Comparison of ENCODE assay signal across 12 cellular contexts in the genomic region with DNA sequence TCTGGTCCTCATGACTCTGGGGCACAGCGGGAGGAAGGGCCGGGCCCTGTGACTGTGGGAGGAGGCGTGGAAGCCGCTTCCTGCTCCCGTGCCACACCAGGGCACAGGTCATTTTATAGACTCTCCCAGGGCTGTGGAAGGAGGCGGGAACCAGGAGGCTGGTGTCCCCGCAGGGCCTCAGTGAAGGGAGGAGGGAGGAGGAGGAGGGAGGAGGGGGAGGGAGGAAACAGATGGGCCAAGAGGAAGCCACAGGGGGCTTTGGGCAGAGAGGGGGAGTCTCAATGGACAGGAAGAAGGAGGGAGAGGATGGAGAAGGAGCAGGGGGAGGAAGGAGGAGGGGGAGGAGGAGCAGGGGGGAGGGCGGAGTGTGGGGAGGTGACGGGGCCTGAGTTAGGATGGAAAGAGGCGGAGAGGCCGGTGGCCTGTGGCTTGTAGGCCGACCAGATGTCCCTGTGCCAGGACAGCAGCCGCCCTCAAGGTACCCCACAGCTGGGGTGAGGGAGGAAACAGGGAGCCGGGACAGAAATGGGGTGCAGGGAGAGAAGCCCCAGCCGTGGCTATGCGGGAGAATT. TPM values are rescaled to one million over a fixed set of nuclear protein-coding genes. Genes with fewer than 3 reads are reported as not detected.
DNase-seq lines count a peak whose midpoint lies in the region; TF ChIP-seq lines count a peak whose summit lies in the region.
"Had no signal": no experiment of that assay in that cellular context is flagged by ENCODE, and none has a peak within 500 bp of the region (broad histone marks: within the 10 kb centered on the region; RNA-seq: fewer than 3 reads in every experiment).

No MANE protein-coding gene starts in this region.

- H3K27ac Mint-ChIP-seq in activated CD4-positive, alpha-beta T cell treated with anti-CD3 and anti-CD28 coated beads, Interleukin-2, amount 10 ng/mL, durations not matched to agents 7 days and 5 days, result no peak overlapping the region
- H3K27ac Mint-ChIP-seq: HFFc6 had no signal

- TF ChIP-seq CTCF in colonic mucosa (IDR thresholded peaks at IDR 0.05) (no peak), liver (IDR thresholded peaks at IDR 0.05; ENCODE audit: low read depth, low read length, missing input control) (no peak), suprapubic skin (IDR thresholded peaks at IDR 0.05) (no peak)

- peaks cover 20% of the 10 kb centered on the region for H3K4me1 Mint-ChIP-seq in activated CD4-positive, alpha-beta T cell treated with anti-CD3 and anti-CD28 coated beads, Interleukin-2, amount 10 ng/mL, durations not matched to agents 7 days and 5 days

- 32% methylated on average over 16 of the region's 16 CpGs for WGBS in liver
- 65% methylated on average over 11 of the region's 16 CpGs for WGBS in suprapubic skin

- H3K4me1 ChIP-seq in colonic mucosa (peaks cover 9% of the 10 kb centered on the region), liver (ENCODE audit: control insufficient read depth in 4 of 4, insufficient read depth in 4 of 4, low read length in 3 of 4) (peaks cover 4 to 15% (median 10%) of the 10 kb centered on the region in 4 donors), suprapubic skin (peaks cover 19% of the 10 kb centered on the region)

- intact Hi-C loops in colonic mucosa (cut with DNase I), result no loop called here

- H3K4me3 ChIP-seq in colonic mucosa, result peak overlapping the region; percentile 61
- peak overlapping the region in 1 of 3 donors; percentile 73 for H3K4me3 ChIP-seq in liver (ENCODE audit: low read depth in 1 of 3, low read length in 3 of 3)
- H3K4me3 ChIP-seq in suprapubic skin, result peak overlapping the region; percentile 65
- H3K4me3 ChIP-seq: SJSA1 had no signal

- CTCF ChIA-PET in activated CD4-positive, alpha-beta T cell treated with anti-CD3 and anti-CD28 coated beads, Interleukin-2, amount 10 ng/mL, durations not matched to agents 7 days and 5 days (lab: Charles Lee), result no interaction called here

- peaks cover 8% of the 10 kb centered on the region for H3K36me3 Mint-ChIP-seq in activated CD4-positive, alpha-beta T cell treated with anti-CD3 and anti-CD28 coated beads, Interleukin-2, amount 10 ng/mL, durations not matched to agents 7 days and 5 days (ENCODE audit: low read depth)

- no peak for TF ChIP-seq POLR2A in suprapubic skin (IDR thresholded peaks at IDR 0.05)

- peak overlapping the region; percentile 58 for H3K4me3 Mint-ChIP-seq in activated CD4-positive, alpha-beta T cell treated with anti-CD3 and anti-CD28 coated beads, Interleukin-2, amount 10 ng/mL, durations not matched to agents 7 days and 5 days
- H3K4me3 Mint-ChIP-seq: HFFc6 had no signal

- POLR2A ChIA-PET in activated CD4-positive, alpha-beta T cell treated with anti-CD3 and anti-CD28 coated beads, Interleukin-2, amount 10 ng/mL, durations not matched to agents 7 days and 5 days (lab: Charles Lee), result no interaction called here

- H3K27ac ChIP-seq in colonic mucosa (peak overlapping the region; percentile 16), liver (ENCODE audit: low read depth in 1 of 2, low read length in 2 of 2) (peak overlapping the region; percentile 90 to 91), suprapubic skin (peak overlapping the region; percentile 64), caudate nucleus (ENCODE audit: low read depth, low read length) (no peak overlapping the region)
- H3K27ac ChIP-seq: SJSA1 had no signal

- peak; percentile 5 for DNase-seq in activated CD4-positive, alpha-beta T cell treated with anti-CD3 and anti-CD28 coated beads, Interleukin-2, amount 10 ng/mL, durations not matched to agents 7 days and 5 days
- no peak for DNase-seq in activated CD4-positive, alpha-beta T cell treated with anti-CD3 and anti-CD28 coated beads, Interleukin-2, amount 50 U/mL, for 1 hour
- DNase-seq in colonic mucosa, result peak; percentile 57
- DNase-seq in suprapubic skin (ENCODE audit: low spot score in 2 of 2), result peak in 1 of 2 donors; percentile 77
- no peak for DNase-seq in NCI-H748 (lab: John Stamatoyannopoulos, UW; ENCODE audit: unreplicated experiment)
- DNase-seq in medulla oblongata (ENCODE audit: extremely low spot score), result no peak
- DNase-seq in caudate nucleus (lab: John Stamatoyannopoulos, UW), result no peak
- DNase-seq: ACHN; HFFc6; stimulated activated CD4-positive, alpha-beta T cell treated with anti-CD3 and anti-CD28 coated beads, Interleukin-4, amount 100 ng/mL, for 4 hours had no signal

- H3K36me3 ChIP-seq in colonic mucosa (no peaks in the 10 kb centered on the region), liver (ENCODE audit: control insufficient read depth in 4 of 4, insufficient read depth in 3 of 4, low read depth in 1 of 4, low read length in 3 of 4) (no peaks in the 10 kb centered on the region), suprapubic skin (no peaks in the 10 kb centered on the region)
- H3K36me3 ChIP-seq: SJSA1 had no signal

- H3K9me3 ChIP-seq in colonic mucosa (no peaks in the 10 kb centered on the region), liver (ENCODE audit: control insufficient read depth in 4 of 4, low read length in 3 of 4) (no peaks in the 10 kb centered on the region), suprapubic skin (no peaks in the 10 kb centered on the region)
- H3K9me3 ChIP-seq: SJSA1 had no signal

- H3K9ac ChIP-seq in colonic mucosa (ENCODE audit: low read depth in 2 of 2, low read length in 2 of 2) (peak overlapping the region; percentile 53 to 63), liver (ENCODE audit: low read depth in 1 of 2, low read length in 2 of 2) (no peak overlapping the region)

- no peaks in the 10 kb centered on the region for H3K9me3 Mint-ChIP-seq in activated CD4-positive, alpha-beta T cell treated with anti-CD3 and anti-CD28 coated beads, Interleukin-2, amount 10 ng/mL, durations not matched to agents 7 days and 5 days
- H3K9me3 Mint-ChIP-seq: HFFc6 had no signal

- no peak for TF ChIP-seq RAD21 in liver (IDR thresholded peaks at IDR 0.05)

- H3K27me3 ChIP-seq in colonic mucosa, result no peaks in the 10 kb centered on the region
- no peaks in the 10 kb centered on the region for H3K27me3 ChIP-seq in liver (ENCODE audit: control insufficient read depth in 4 of 4, insufficient read depth in 4 of 4, low read length in 3 of 4)
- H3K27me3 ChIP-seq in suprapubic skin, result no peaks in the 10 kb centered on the region
- H3K27me3 ChIP-seq: SJSA1 had no signal

- peaks cover 7% of the 10 kb centered on the region for H3K27me3 Mint-ChIP-seq in activated CD4-positive, alpha-beta T cell treated with anti-CD3 and anti-CD28 coated beads, Interleukin-2, amount 10 ng/mL, durations not matched to agents 7 days and 5 days

- no peak for TF ChIP-seq EP300 in suprapubic skin (IDR thresholded peaks at IDR 0.05)

TF ChIP-seq in liver, 16 proteins besides CTCF, POLR2A, EP300 and RAD21 (continues in another document):
- no peak for TF ChIP-seq YY1 (IDR thresholded peaks at IDR 0.05)
- no peak for TF ChIP-seq MAX (IDR thresholded peaks at IDR 0.05)
- TF ChIP-seq RXRA (IDR thresholded peaks at IDR 0.05), result peak; percentile 55 to 69
- TF ChIP-seq, protein P1, sequence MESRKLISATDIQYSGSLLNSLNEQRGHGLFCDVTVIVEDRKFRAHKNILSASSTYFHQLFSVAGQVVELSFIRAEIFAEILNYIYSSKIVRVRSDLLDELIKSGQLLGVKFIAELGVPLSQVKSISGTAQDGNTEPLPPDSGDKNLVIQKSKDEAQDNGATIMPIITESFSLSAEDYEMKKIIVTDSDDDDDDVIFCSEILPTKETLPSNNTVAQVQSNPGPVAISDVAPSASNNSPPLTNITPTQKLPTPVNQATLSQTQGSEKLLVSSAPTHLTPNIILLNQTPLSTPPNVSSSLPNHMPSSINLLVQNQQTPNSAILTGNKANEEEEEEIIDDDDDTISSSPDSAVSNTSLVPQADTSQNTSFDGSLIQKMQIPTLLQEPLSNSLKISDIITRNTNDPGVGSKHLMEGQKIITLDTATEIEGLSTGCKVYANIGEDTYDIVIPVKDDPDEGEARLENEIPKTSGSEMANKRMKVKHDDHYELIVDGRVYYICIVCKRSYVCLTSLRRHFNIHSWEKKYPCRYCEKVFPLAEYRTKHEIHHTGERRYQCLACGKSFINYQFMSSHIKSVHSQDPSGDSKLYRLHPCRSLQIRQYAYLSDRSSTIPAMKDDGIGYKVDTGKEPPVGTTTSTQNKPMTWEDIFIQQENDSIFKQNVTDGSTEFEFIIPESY (IDR thresholded peaks at IDR 0.05), result no peak
- TF ChIP-seq FOXA1 (IDR thresholded peaks at IDR 0.05), result no peak

RNA-seq across cellular contexts. Expression of gene PLCXD1, which starts 6.2 kb away (rescaled TPM):
- total RNA-seq in activated CD4-positive, alpha-beta T cell treated with anti-CD3 and anti-CD28 coated beads, Interleukin-2, amount 10 ng/mL, durations not matched to agents 7 days and 5 days, result 10 to 100 TPM; 60.1 to 63.4 TPM
- total RNA-seq in colonic mucosa (10 to 100 TPM; 11.0 to 23.8 TPM), liver (10 to 100 TPM; 19.7 to 25.7 TPM), suprapubic skin (10 to 100 TPM; 22.4 to 78.3 (median 54.2) TPM)
- polyA plus RNA-seq in liver, result 1 to 10 TPM; 2.6 to 5.9 TPM

RNA-seq across cellular contexts. Expression of gene GTPBP6, which starts 43.6 kb away (rescaled TPM):
- 10 to 100 TPM; 48.5 to 52.1 TPM for total RNA-seq in activated CD4-positive, alpha-beta T cell treated with anti-CD3 and anti-CD28 coated beads, Interleukin-2, amount 10 ng/mL, durations not matched to agents 7 days and 5 days
- 10 to 100 TPM; 44.4 to 81.1 TPM for total RNA-seq in colonic mucosa
- 10 to 100 TPM; 15.4 to 17.9 TPM for total RNA-seq in liver
- 10 to 100 TPM; 11.3 to 29.2 TPM for polyA plus RNA-seq in liver
- total RNA-seq in suprapubic skin, result 10 to 100 TPM; 29.7 to 36.4 (median 34.3) TPM

Comparison
In these comparisons a context has a peak if more than half of its experiments do, and no peak if none do; other contexts are left out.
1. DNase-seq: peak in activated CD4-positive, alpha-beta T cell treated with anti-CD3 and anti-CD28 coated beads, Interleukin-2, amount 10 ng/mL, durations not matched to agents 7 days and 5 days (single experiment) and colonic mucosa (single experiment); none in activated CD4-positive, alpha-beta T cell treated with anti-CD3 and anti-CD28 coated beads, Interleukin-2, amount 50 U/mL, for 1 hour (single experiment), NCI-H748 (single experiment), medulla oblongata (single experiment) and caudate nucleus (0 of 61).
2. H3K9ac ChIP-seq: peak in colonic mucosa (2 of 2); none in liver (0 of 2).